8 cellular contexts compared by ENCODE assay signal in genomic region chr7:16801111-16801542, GRCh38. TPM values are rescaled to one million over a fixed set of nuclear protein-coding genes. Genes with fewer than 3 reads are reported as not detected.
DNase-seq lines count a peak whose midpoint lies in the region; ATAC-seq and TF ChIP-seq lines count a peak whose summit lies in the region.

No MANE protein-coding gene starts in this region.

- no peak overlapping the region for H3K27ac ChIP-seq in CD8-positive, alpha-beta T cell (ENCODE audit: low read depth, low read length)

- no peaks in the 10 kb centered on the region for H3K27me3 ChIP-seq in CD8-positive, alpha-beta T cell (ENCODE audit: insufficient read depth, low read length)

- no peak for ATAC-seq in CD8-positive, alpha-beta T cell
- ATAC-seq in GM19328 (IDR thresholded peaks at IDR 0.05; ENCODE audit: unreplicated experiment): peak; percentile 46
- ATAC-seq in omental fat pad (ENCODE audit: low FRiP score): peak; percentile 79
- no peak for ATAC-seq in GM18517 (IDR thresholded peaks at IDR 0.05; ENCODE audit: unreplicated experiment)

- H3K9me3 Mint-ChIP-seq in CD8-positive, alpha-beta T cell: no peaks in the 10 kb centered on the region
- H3K9me3 Mint-ChIP-seq in activated CD4-positive, alpha-beta T cell treated with anti-CD3 and anti-CD28 coated beads, Interleukin-2, amount 10 ng/mL, durations not matched to agents 24 days and 14 days: no peaks in the 10 kb centered on the region

- POLR2A ChIA-PET in CD8-positive, alpha-beta T cell (lab: Charles Lee): no interaction called here

- DNase-seq in CD8-positive, alpha-beta T cell: no peak
- DNase-seq in LHCN-M2 (ENCODE audit: low read depth) (peak; percentile 77), RKO (ENCODE audit: low spot score) (peak; percentile 86), epithelial cell of proximal tubule (ENCODE audit: low read depth) (peak; percentile 30), omental fat pad (ENCODE audit: low spot score) (no peak)
- DNase-seq in activated CD4-positive, alpha-beta T cell treated with anti-CD3 and anti-CD28 coated beads, Interleukin-2, amount 10 ng/mL, durations not matched to agents 24 days and 14 days: no peak

- no peaks in the 10 kb centered on the region for H3K4me1 ChIP-seq in CD8-positive, alpha-beta T cell (ENCODE audit: insufficient read depth, low read length)

- intact Hi-C loops in CD8-positive, alpha-beta T cell (cut with DNase I, micrococcal nuclease): no loop called here
- intact Hi-C loops in activated CD4-positive, alpha-beta T cell treated with anti-CD3 and anti-CD28 coated beads, Interleukin-2, amount 10 ng/mL, durations not matched to agents 24 days and 14 days (cut with micrococcal nuclease): loop anchor here (1.0 kb wide), 1 partner anchor 117 kb away; no protein-coding TSS in a partner anchor

- TF ChIP-seq CTCF in CD8-positive, alpha-beta T cell (IDR thresholded peaks at IDR 0.05): peak; percentile 17
- TF ChIP-seq CTCF in epithelial cell of proximal tubule (conservative IDR thresholded peaks at IDR 0.05; ENCODE audit: low read depth, low read length): peak; percentile 65
- TF ChIP-seq CTCF in omental fat pad (IDR thresholded peaks at IDR 0.05): no peak

- CTCF ChIA-PET in CD8-positive, alpha-beta T cell (lab: Charles Lee): interaction anchor here (0.8 to 1.1 kb wide), 2 partner anchors 9 to 64 kb away, joined by 3 read pairs; no protein-coding TSS in a partner anchor

- H3K36me3 Mint-ChIP-seq in CD8-positive, alpha-beta T cell: no peaks in the 10 kb centered on the region
- no peaks in the 10 kb centered on the region for H3K36me3 Mint-ChIP-seq in activated CD4-positive, alpha-beta T cell treated with anti-CD3 and anti-CD28 coated beads, Interleukin-2, amount 10 ng/mL, durations not matched to agents 24 days and 14 days (ENCODE audit: low read depth)

- H3K36me3 ChIP-seq in CD8-positive, alpha-beta T cell (ENCODE audit: insufficient read depth, low read length): no peaks in the 10 kb centered on the region

- no peak overlapping the region for H3K27ac Mint-ChIP-seq in CD8-positive, alpha-beta T cell
- no peak overlapping the region for H3K27ac Mint-ChIP-seq in activated CD4-positive, alpha-beta T cell treated with anti-CD3 and anti-CD28 coated beads, Interleukin-2, amount 10 ng/mL, durations not matched to agents 24 days and 14 days

- H3K4me3 Mint-ChIP-seq in CD8-positive, alpha-beta T cell: no peak overlapping the region
- H3K4me3 Mint-ChIP-seq in activated CD4-positive, alpha-beta T cell treated with anti-CD3 and anti-CD28 coated beads, Interleukin-2, amount 10 ng/mL, durations not matched to agents 24 days and 14 days: no peak overlapping the region

- no peaks in the 10 kb centered on the region for H3K9me3 ChIP-seq in CD8-positive, alpha-beta T cell (ENCODE audit: low read length)

- H3K27me3 Mint-ChIP-seq in CD8-positive, alpha-beta T cell (ENCODE audit: low read depth): no peaks in the 10 kb centered on the region
- H3K27me3 Mint-ChIP-seq in activated CD4-positive, alpha-beta T cell treated with anti-CD3 and anti-CD28 coated beads, Interleukin-2, amount 10 ng/mL, durations not matched to agents 24 days and 14 days: peaks cover 7% of the 10 kb centered on the region

- H3K4me3 ChIP-seq in CD8-positive, alpha-beta T cell (ENCODE audit: low read depth, low read length): no peak overlapping the region
- no peak overlapping the region for H3K4me3 ChIP-seq in epithelial cell of proximal tubule (ENCODE audit: low read depth, low read length)

- no peaks in the 10 kb centered on the region for H3K4me1 Mint-ChIP-seq in CD8-positive, alpha-beta T cell (ENCODE audit: low read depth)
- no peaks in the 10 kb centered on the region for H3K4me1 Mint-ChIP-seq in activated CD4-positive, alpha-beta T cell treated with anti-CD3 and anti-CD28 coated beads, Interleukin-2, amount 10 ng/mL, durations not matched to agents 24 days and 14 days

RNA-seq across cellular contexts. Expression of gene AGR2, which starts 3.7 kb away (rescaled TPM):
- not detected for total RNA-seq in CD8-positive, alpha-beta T cell
- total RNA-seq in LHCN-M2 (2014; rRNA removed) (not detected in 2 replicates), epithelial cell of proximal tubule (11.9 and 29.4 TPM in 2 replicates), omental fat pad (under 1 TPM in 1 of 4 donors, not detected in 3; 0.46 TPM)
- polyA plus RNA-seq in LHCN-M2 (2012): not detected
- total RNA-seq in activated CD4-positive, alpha-beta T cell treated with anti-CD3 and anti-CD28 coated beads, Interleukin-2, amount 10 ng/mL, durations not matched to agents 24 days and 14 days: not detected in 2 replicates

RNA-seq across cellular contexts. Expression of gene TSPAN13, which starts 47.6 kb away (rescaled TPM):
- total RNA-seq in CD8-positive, alpha-beta T cell: under 1 TPM; 0.49 to 0.69 TPM
- total RNA-seq in LHCN-M2 (2014; rRNA removed) (0.34 and 0.96 TPM in 2 replicates), epithelial cell of proximal tubule (21.7 and 25.8 TPM in 2 replicates), omental fat pad (100 to 1,000 TPM in 1 of 4 donors, 10 to 100 TPM in 3; 15.2 to 111 (median 30.5) TPM)
- polyA plus RNA-seq in LHCN-M2 (2012): 0.79 TPM
- total RNA-seq in activated CD4-positive, alpha-beta T cell treated with anti-CD3 and anti-CD28 coated beads, Interleukin-2, amount 10 ng/mL, durations not matched to agents 24 days and 14 days: 0.91 and 1.1 TPM in 2 replicates

Comparison
In these comparisons a context has a peak if more than half of its experiments do, and no peak if none do; other contexts are left out.
1. ATAC-seq: peak in GM19328 (single experiment) and omental fat pad (single experiment); none in CD8-positive, alpha-beta T cell (single experiment) and GM18517 (single experiment).
2. DNase-seq: peak in LHCN-M2 (single experiment), RKO (single experiment) and epithelial cell of proximal tubule (single experiment); none in CD8-positive, alpha-beta T cell (0 of 7), omental fat pad (single experiment) and activated CD4-positive, alpha-beta T cell treated with anti-CD3 and anti-CD28 coated beads, Interleukin-2, amount 10 ng/mL, durations not matched to agents 24 days and 14 days (single experiment).
3. CTCF ChIP-seq: peak in CD8-positive, alpha-beta T cell (single experiment) and epithelial cell of proximal tubule (single experiment); none in omental fat pad (0 of 3).